ENCODE assay signal across 18 cellular contexts in genomic region chr9:86342269-86342668, GRCh38.
"Had no signal": no experiment of that assay in that cellular context is flagged by ENCODE, and none has a peak within 500 bp of the region (broad histone marks: within the 10 kb centered on the region; RNA-seq: fewer than 3 reads in every experiment).

No MANE protein-coding gene starts in this region.

- DNase-seq: effector memory CD4-positive, alpha-beta T cell; heart left ventricle; hippocampal formation; left colon; left ventricle myocardium superior; mesenchymal stem cell; midbrain; posterior cingulate gyrus; small intestine; stimulated activated CD4-positive, alpha-beta T cell treated with anti-CD3 and anti-CD28 coated beads, Interleukin-12 subunit alpha, Interleukin-12 subunit beta, amount 100 ng/mL, for 4 hours; stimulated activated naive CD4-positive, alpha-beta T cell; stomach; trophoblast cell had no signal

- H3K27me3 ChIP-seq: heart left ventricle, right atrium auricular region, stomach had no signal

- H3K27ac ChIP-seq: heart left ventricle, right atrium auricular region, stomach had no signal

- FAIRE-seq: endometrium, frontal cortex had no signal

- H3K4me3 ChIP-seq: heart left ventricle, lung, right atrium auricular region, stomach had no signal

- H3K9me3 ChIP-seq: heart left ventricle, right atrium auricular region, stomach had no signal

- ATAC-seq: esophagus mucosa, heart left ventricle, left colon, left ventricle myocardium superior had no signal
